ENCODE assay signal across 10 cellular contexts in the genomic region with DNA sequence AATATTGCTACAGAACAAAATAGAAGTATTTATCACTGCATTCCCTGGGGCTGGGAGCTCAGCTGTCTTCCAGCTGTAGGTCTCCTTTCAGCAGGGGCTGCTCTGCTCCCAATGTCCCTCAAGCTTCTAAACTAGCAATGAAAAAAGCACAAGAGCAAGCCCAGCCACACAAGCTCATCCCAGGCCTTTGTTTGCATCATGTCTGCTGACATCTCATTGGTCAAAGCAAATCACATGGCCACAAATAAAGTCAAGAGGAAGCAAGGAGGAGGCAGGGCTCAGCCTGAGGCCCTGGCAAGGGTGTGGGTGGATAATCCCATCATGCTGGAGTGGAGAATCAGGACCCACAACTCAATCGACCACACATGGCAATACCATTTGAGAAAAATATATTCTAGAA. TPM values are rescaled to one million over a fixed set of nuclear protein-coding genes. Genes with fewer than 3 reads are reported as not detected.
A peak's percentile ranks its signal among the peaks of the same experiment; 100 is the strongest.
DNase-seq lines count a peak whose midpoint lies in the region; ATAC-seq, FAIRE-seq and TF ChIP-seq lines count a peak whose summit lies in the region.
"Had no signal": no experiment of that assay in that cellular context is flagged by ENCODE, and none has a peak within 500 bp of the region (broad histone marks: within the 10 kb centered on the region; RNA-seq: fewer than 3 reads in every experiment).

No MANE protein-coding gene starts in this region.

- peaks cover 16% of the 10 kb centered on the region for H3K27me3 Mint-ChIP-seq in activated CD8-positive, alpha-beta memory T cell treated with anti-CD3 and anti-CD28 coated beads, Interleukin-2, amount 10 ng/mL, durations not matched to agents 7 days and 5 days

- no peaks in the 10 kb centered on the region for H3K36me3 Mint-ChIP-seq in activated CD8-positive, alpha-beta memory T cell treated with anti-CD3 and anti-CD28 coated beads, Interleukin-2, amount 10 ng/mL, durations not matched to agents 7 days and 5 days

- CTCF ChIA-PET in activated CD8-positive, alpha-beta memory T cell treated with anti-CD3 and anti-CD28 coated beads, Interleukin-2, amount 10 ng/mL, durations not matched to agents 7 days and 5 days (lab: Charles Lee): interaction anchor here (0.9 to 5.1 kb wide), 10 partner anchors 28 to 463 kb away, joined by 3 to 37 read pairs (median 3); a partner anchor contains a TSS
- CTCF ChIA-PET in K562 (lab: Yijun Ruan, JAX; ENCODE audit: low intra/inter-chr PET ratio): no interaction called here

- POLR2A ChIA-PET in K562 (lab: Yijun Ruan, JAX): no interaction called here

- in situ Hi-C loops in K562 (cut with MboI): no loop called here

- H3K4me1 ChIP-seq in K562 (replicated peaks in 1 of 2; ENCODE audit: control insufficient read depth in 2 of 2, insufficient read depth in 2 of 2, low read length in 2 of 2): 0 out of 5 replicates have a peak, but pooled peaks cover 0 to 5% of the 10 kb centered on the region in 2 experiments

- WGBS in K562 (ENCODE audit: insufficient coverage, low coverage, missing lambda C conversion rate): 0% methylated on average over 1 of the region's 1 CpG

- H3K4me1 Mint-ChIP-seq in activated CD8-positive, alpha-beta memory T cell treated with anti-CD3 and anti-CD28 coated beads, Interleukin-2, amount 10 ng/mL, durations not matched to agents 7 days and 5 days: peaks cover 46% of the 10 kb centered on the region

- intact Hi-C loops in K562 (cut with micrococcal nuclease): loop anchor here (10.0 kb wide), 2 partner anchors 361 to 461 kb away; no protein-coding TSS in a partner anchor

- no peaks in the 10 kb centered on the region for H3K9me3 Mint-ChIP-seq in activated CD8-positive, alpha-beta memory T cell treated with anti-CD3 and anti-CD28 coated beads, Interleukin-2, amount 10 ng/mL, durations not matched to agents 7 days and 5 days (ENCODE audit: low read depth)

- no TSS peak for BruUV-seq in K562 (replicated peaks; lab: Mats Ljungman, UMichigan)

- peak; percentile 50 for DNase-seq in activated CD8-positive, alpha-beta memory T cell treated with anti-CD3 and anti-CD28 coated beads, Interleukin-2, amount 10 ng/mL, durations not matched to agents 7 days and 5 days
- DNase-seq in activated CD8-positive, alpha-beta memory T cell treated with anti-CD3 and anti-CD28 coated beads, Interleukin-2, amount 50 U/mL, for 48 hours: no peak
- peak; percentile 47 for DNase-seq in NCI-H460 (ENCODE audit: extremely low read depth, low read depth)
- DNase-seq in K562 (ENCODE audit: extremely low read depth in 1 of 4, low spot score in 3 of 4): peak; percentile 12 to 44 (median 25)
- DNase-seq in non-pigmented ciliary epithelial cell (ENCODE audit: low read depth): peak; percentile 43

- peak overlapping the region; percentile 35 for H3K27ac Mint-ChIP-seq in activated CD8-positive, alpha-beta memory T cell treated with anti-CD3 and anti-CD28 coated beads, Interleukin-2, amount 10 ng/mL, durations not matched to agents 7 days and 5 days

- no peaks in the 10 kb centered on the region for H3K27me3 ChIP-seq in K562 (ENCODE audit: control insufficient read depth in 2 of 2, insufficient read depth in 2 of 2, low read length in 2 of 2)

- TF ChIP-seq EP300 in K562 (IDR thresholded peaks at IDR 0.05; ENCODE audit: low read length): no peak

- no peak overlapping the region for H3K4me3 Mint-ChIP-seq in activated CD8-positive, alpha-beta memory T cell treated with anti-CD3 and anti-CD28 coated beads, Interleukin-2, amount 10 ng/mL, durations not matched to agents 7 days and 5 days

- no peaks in the 10 kb centered on the region for H3K36me3 ChIP-seq in K562 (ENCODE audit: control insufficient read depth, insufficient read depth, low read length)
- H3K36me3 ChIP-seq: thoracic aorta had no signal

- no peak for TF ChIP-seq CTCF in K562 (IDR thresholded peaks at IDR 0.05 in 2 of 3, conservative IDR thresholded peaks at IDR 0.05 in 1 of 3; ENCODE audit: insufficient read depth in 2 of 3, low read depth in 1 of 3, low read length in 3 of 3)

- H3K9ac ChIP-seq in K562 (ENCODE audit: insufficient read depth in 1 of 2, low read depth in 2 of 2, low read length in 2 of 2): no peak overlapping the region

- H3K9me1 ChIP-seq in K562 (ENCODE audit: control insufficient read depth, insufficient read depth, low read length): no peaks in the 10 kb centered on the region

- no peak for TF ChIP-seq RAD21 in K562 (CRISPR knock-in tag; conservative IDR thresholded peaks at IDR 0.05 in 1 of 2, IDR thresholded peaks at IDR 0.05 in 1 of 2)

- H3K27ac ChIP-seq in K562 (ENCODE audit: extremely low read depth, low read depth, low read length): no peak overlapping the region
- H3K27ac ChIP-seq: thoracic aorta had no signal

- no peak overlapping the region for H3K4me3 ChIP-seq in K562
- H3K4me3 ChIP-seq: thoracic aorta had no signal

- no peaks in the 10 kb centered on the region for H4K20me1 ChIP-seq in K562 (replicated peaks; ENCODE audit: control insufficient read depth, insufficient read depth, low read length)

- no peaks in the 10 kb centered on the region for H3K79me2 ChIP-seq in K562 (ENCODE audit: control insufficient read depth, insufficient read depth, low read length)

- no peaks in the 10 kb centered on the region for H3K9me3 ChIP-seq in K562 (replicated peaks; ENCODE audit: control insufficient read depth, insufficient read depth, low read depth, low read length)
- H3K9me3 ChIP-seq: thoracic aorta had no signal

- ATAC-seq in activated CD8-positive, alpha-beta memory T cell treated with anti-CD3 and anti-CD28 coated beads, Interleukin-2, amount 10 ng/mL, durations not matched to agents 7 days and 5 days: peak; percentile 43
- ATAC-seq in K562 (peak; percentile 80), GM21447 (IDR thresholded peaks at IDR 0.05; ENCODE audit: unreplicated experiment) (no peak), HG02623 (IDR thresholded peaks at IDR 0.05; ENCODE audit: unreplicated experiment) (no peak), HG03095 (IDR thresholded peaks at IDR 0.05; ENCODE audit: unreplicated experiment) (no peak)

- no peak for TF ChIP-seq POLR2A in K562 (conservative IDR thresholded peaks at IDR 0.05)

- FAIRE-seq in K562 (lab: Jason Lieb, UNC): peak; percentile 79
- FAIRE-seq: TTC549 had no signal

- H2AFZ ChIP-seq in K562 (ENCODE audit: low read depth, low read length): peak overlapping the region; percentile 63; the same call in 1 of the 2 replicates

- H3K4me2 ChIP-seq in K562 (ENCODE audit: insufficient read depth, low read length): no peak overlapping the region

TF ChIP-seq in K562, 482 proteins besides CTCF, POLR2A, EP300 and RAD21 (continues in another document):
- TF ChIP-seq ETV5 (CRISPR knock-in tag; IDR thresholded peaks at IDR 0.05; ENCODE audit: low read depth) (no peak), HMG20A (CRISPR knock-in tag; conservative IDR thresholded peaks at IDR 0.05) (no peak), DIDO1 (tag; IDR thresholded peaks at IDR 0.05; ENCODE audit: low read depth) (no peak), NFYB (IDR thresholded peaks at IDR 0.05; ENCODE audit: extremely low read depth, insufficient read length) (peak; percentile 22)

RNA-seq across cellular contexts. Expression of a gene that starts 2.2 kb away (rescaled TPM):
- total RNA-seq in activated CD8-positive, alpha-beta memory T cell treated with anti-CD3 and anti-CD28 coated beads, Interleukin-2, amount 10 ng/mL, durations not matched to agents 7 days and 5 days: 1 to 10 TPM; 1.7 to 3.2 TPM
- 3.9 and 4.1 TPM in 2 replicates for total RNA-seq in NCI-H460 (2014; rRNA removed; shearing (Covaris generic))
- polyA plus RNA-seq in NCI-H460 (2014; cell fraction: nucleus; rRNA removed): 4.0 and 10.7 TPM in 2 replicates
- 0.35 TPM in 1 of 2 replicates, not detected in the other for total RNA-seq in K562 (2011; cell fraction: chromatin; rRNA removed; ENCODE audit: low replicate concordance)
- total RNA-seq in K562 (2011; cell fraction: nucleolus; rRNA removed): 0.50 TPM in 1 of 2 replicates, not detected in the other
- not detected in 2 replicates for total RNA-seq in K562 (2011; cell fraction: nucleoplasm; rRNA removed)
- 0.09 and 0.53 TPM in 2 replicates for total RNA-seq in K562 (2014; rRNA removed)
- 0.54 and 0.58 TPM in 2 replicates for total RNA-seq in K562 (2014; rRNA removed; fragmentation: Illumina TruSeq; extraction: Trizol)
- total RNA-seq in K562 (2015; rRNA removed; fragmentation: Illumina TruSeq; extraction: Trizol): 0.34 and 0.40 TPM in 2 replicates
- total RNA-seq in K562 (2021): 0.29 and 0.40 TPM in 2 replicates
- 0.32 and 0.70 TPM in 2 replicates for polyA plus RNA-seq in K562 (2011; rRNA removed)
- polyA plus RNA-seq in K562 (2011; cell fraction: cytosol; rRNA removed): 0.04 and 0.43 TPM in 2 replicates
- 0.38 and 1.1 TPM in 2 replicates for polyA plus RNA-seq in K562 (2011; cell fraction: nucleus; rRNA removed)
- 0.51 and 0.65 TPM in 2 replicates for polyA plus RNA-seq in K562 (2012)
- polyA plus RNA-seq in K562 (2014; fragmentation: Illumina TruSeq; extraction: Trizol): 0.43 and 0.55 TPM in 2 replicates
- polyA plus RNA-seq in K562 (2014; fragmentation: Nextera tagmentation; extraction: Ambion mirVana): under 1 TPM; 0.20 to 0.42 TPM
- polyA plus RNA-seq in K562 (2014; rRNA removed): 0.42 and 0.86 TPM in 2 replicates
- polyA minus RNA-seq in K562 (2011; rRNA and poly(A)+ RNA removed): 0.28 and 0.60 TPM in 2 replicates
- not detected in 2 replicates for polyA minus RNA-seq in K562 (2011; cell fraction: cytosol; rRNA and poly(A)+ RNA removed)
- 0.67 and 0.89 TPM in 2 replicates for polyA minus RNA-seq in K562 (2011; cell fraction: nucleus; rRNA and poly(A)+ RNA removed)

RNA-seq across cellular contexts. Expression of a gene that starts 36.5 kb away (rescaled TPM):
- total RNA-seq in activated CD8-positive, alpha-beta memory T cell treated with anti-CD3 and anti-CD28 coated beads, Interleukin-2, amount 10 ng/mL, durations not matched to agents 7 days and 5 days: 10 to 100 TPM; 55.8 to 78.3 TPM
- 187 and 232 TPM in 2 replicates for total RNA-seq in NCI-H460 (2014; rRNA removed; shearing (Covaris generic))
- 172 and 192 TPM in 2 replicates for polyA plus RNA-seq in NCI-H460 (2014; cell fraction: nucleus; rRNA removed)
- total RNA-seq in K562 (2011; cell fraction: chromatin; rRNA removed; ENCODE audit: low replicate concordance): 1.8 and 4.2 TPM in 2 replicates
- 1.3 and 2.0 TPM in 2 replicates for total RNA-seq in K562 (2011; cell fraction: nucleolus; rRNA removed)
- 3.9 and 5.3 TPM in 2 replicates for total RNA-seq in K562 (2011; cell fraction: nucleoplasm; rRNA removed)
- total RNA-seq in K562 (2014; rRNA removed) (47.7 and 51.8 TPM in 2 replicates), K562 (2014; rRNA removed; fragmentation: Illumina TruSeq; extraction: Trizol) (61.0 and 63.1 TPM in 2 replicates), K562 (2015; rRNA removed; fragmentation: Illumina TruSeq; extraction: Trizol) (62.3 and 63.1 TPM in 2 replicates), K562 (2021) (68.2 and 77.6 TPM in 2 replicates)
- polyA plus RNA-seq in K562 (2011; rRNA removed) (25.7 and 38.1 TPM in 2 replicates), K562 (2014; fragmentation: Illumina TruSeq; extraction: Trizol) (87.6 and 88.3 TPM in 2 replicates), K562 (2014; fragmentation: Nextera tagmentation; extraction: Ambion mirVana) (10 to 100 TPM; 37.5 to 47.7 TPM), K562 (2014; rRNA removed) (47.9 and 64.3 TPM in 2 replicates)
- polyA plus RNA-seq in K562 (2011; cell fraction: cytosol; rRNA removed): 4.8 and 16.4 TPM in 2 replicates
- polyA plus RNA-seq in K562 (2011; cell fraction: nucleus; rRNA removed): 4.9 and 14.9 TPM in 2 replicates
- 86.2 and 126 TPM in 2 replicates for polyA plus RNA-seq in K562 (2012)
- 8.1 and 20.3 TPM in 2 replicates for polyA minus RNA-seq in K562 (2011; rRNA and poly(A)+ RNA removed)
- polyA minus RNA-seq in K562 (2011; cell fraction: cytosol; rRNA and poly(A)+ RNA removed): 14.6 and 17.2 TPM in 2 replicates
- 1.1 and 3.7 TPM in 2 replicates for polyA minus RNA-seq in K562 (2011; cell fraction: nucleus; rRNA and poly(A)+ RNA removed)

Comparison
In these comparisons a context has a peak if more than half of its experiments do, and no peak if none do; other contexts are left out.
1. ATAC-seq: peak in activated CD8-positive, alpha-beta memory T cell treated with anti-CD3 and anti-CD28 coated beads, Interleukin-2, amount 10 ng/mL, durations not matched to agents 7 days and 5 days (single experiment) and K562 (single experiment); none in GM21447 (single experiment), HG02623 (single experiment) and HG03095 (single experiment).